2 cellular contexts compared by ENCODE assay signal in genomic region chr1:222465211-222466041, GRCh38.
TF ChIP-seq lines count a peak whose summit lies in the region.

No MANE protein-coding gene starts in this region.

TF ChIP-seq in HCT116, 20 proteins besides CTCF, POLR2A, EP300 and RAD21:
- TF ChIP-seq, protein P1, sequence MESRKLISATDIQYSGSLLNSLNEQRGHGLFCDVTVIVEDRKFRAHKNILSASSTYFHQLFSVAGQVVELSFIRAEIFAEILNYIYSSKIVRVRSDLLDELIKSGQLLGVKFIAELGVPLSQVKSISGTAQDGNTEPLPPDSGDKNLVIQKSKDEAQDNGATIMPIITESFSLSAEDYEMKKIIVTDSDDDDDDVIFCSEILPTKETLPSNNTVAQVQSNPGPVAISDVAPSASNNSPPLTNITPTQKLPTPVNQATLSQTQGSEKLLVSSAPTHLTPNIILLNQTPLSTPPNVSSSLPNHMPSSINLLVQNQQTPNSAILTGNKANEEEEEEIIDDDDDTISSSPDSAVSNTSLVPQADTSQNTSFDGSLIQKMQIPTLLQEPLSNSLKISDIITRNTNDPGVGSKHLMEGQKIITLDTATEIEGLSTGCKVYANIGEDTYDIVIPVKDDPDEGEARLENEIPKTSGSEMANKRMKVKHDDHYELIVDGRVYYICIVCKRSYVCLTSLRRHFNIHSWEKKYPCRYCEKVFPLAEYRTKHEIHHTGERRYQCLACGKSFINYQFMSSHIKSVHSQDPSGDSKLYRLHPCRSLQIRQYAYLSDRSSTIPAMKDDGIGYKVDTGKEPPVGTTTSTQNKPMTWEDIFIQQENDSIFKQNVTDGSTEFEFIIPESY (IDR thresholded peaks at IDR 0.05; ENCODE audit: extremely low read depth, insufficient replicate concordance, low read length) = peak; percentile 57
- TF ChIP-seq CEBPB (IDR thresholded peaks at IDR 0.05; ENCODE audit: low read depth) = no peak
- TF ChIP-seq ELF1 (IDR thresholded peaks at IDR 0.05; ENCODE audit: borderline replicate concordance, low read depth) = no peak
- TF ChIP-seq CBX3 (IDR thresholded peaks at IDR 0.05; ENCODE audit: low read depth) = peak; percentile 81
- TF ChIP-seq SRF (IDR thresholded peaks at IDR 0.05; ENCODE audit: low read depth) = no peak; the same call in 1 of the 2 replicates
- TF ChIP-seq POLR2AphosphoS5 (IDR thresholded peaks at IDR 0.05; ENCODE audit: low read depth, low read length) = peak; percentile 76
- peak; percentile 29 for TF ChIP-seq TCF7L2 (IDR thresholded peaks at IDR 0.05; ENCODE audit: borderline replicate concordance, extremely low read depth, insufficient read depth, insufficient read length)
- TF ChIP-seq, protein P2, sequence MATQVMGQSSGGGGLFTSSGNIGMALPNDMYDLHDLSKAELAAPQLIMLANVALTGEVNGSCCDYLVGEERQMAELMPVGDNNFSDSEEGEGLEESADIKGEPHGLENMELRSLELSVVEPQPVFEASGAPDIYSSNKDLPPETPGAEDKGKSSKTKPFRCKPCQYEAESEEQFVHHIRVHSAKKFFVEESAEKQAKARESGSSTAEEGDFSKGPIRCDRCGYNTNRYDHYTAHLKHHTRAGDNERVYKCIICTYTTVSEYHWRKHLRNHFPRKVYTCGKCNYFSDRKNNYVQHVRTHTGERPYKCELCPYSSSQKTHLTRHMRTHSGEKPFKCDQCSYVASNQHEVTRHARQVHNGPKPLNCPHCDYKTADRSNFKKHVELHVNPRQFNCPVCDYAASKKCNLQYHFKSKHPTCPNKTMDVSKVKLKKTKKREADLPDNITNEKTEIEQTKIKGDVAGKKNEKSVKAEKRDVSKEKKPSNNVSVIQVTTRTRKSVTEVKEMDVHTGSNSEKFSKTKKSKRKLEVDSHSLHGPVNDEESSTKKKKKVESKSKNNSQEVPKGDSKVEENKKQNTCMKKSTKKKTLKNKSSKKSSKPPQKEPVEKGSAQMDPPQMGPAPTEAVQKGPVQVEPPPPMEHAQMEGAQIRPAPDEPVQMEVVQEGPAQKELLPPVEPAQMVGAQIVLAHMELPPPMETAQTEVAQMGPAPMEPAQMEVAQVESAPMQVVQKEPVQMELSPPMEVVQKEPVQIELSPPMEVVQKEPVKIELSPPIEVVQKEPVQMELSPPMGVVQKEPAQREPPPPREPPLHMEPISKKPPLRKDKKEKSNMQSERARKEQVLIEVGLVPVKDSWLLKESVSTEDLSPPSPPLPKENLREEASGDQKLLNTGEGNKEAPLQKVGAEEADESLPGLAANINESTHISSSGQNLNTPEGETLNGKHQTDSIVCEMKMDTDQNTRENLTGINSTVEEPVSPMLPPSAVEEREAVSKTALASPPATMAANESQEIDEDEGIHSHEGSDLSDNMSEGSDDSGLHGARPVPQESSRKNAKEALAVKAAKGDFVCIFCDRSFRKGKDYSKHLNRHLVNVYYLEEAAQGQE (IDR thresholded peaks at IDR 0.05; ENCODE audit: low read depth) = no peak
- TF ChIP-seq ATF3 (IDR thresholded peaks at IDR 0.05) = no peak
- peak; percentile 59 for TF ChIP-seq ZFX (IDR thresholded peaks at IDR 0.05)
- TF ChIP-seq SIN3A (IDR thresholded peaks at IDR 0.05; ENCODE audit: low read depth) = peak; percentile 74
- no peak; the same call in 1 of the 2 replicates for TF ChIP-seq SP1 (IDR thresholded peaks at IDR 0.05; ENCODE audit: low read depth)
- TF ChIP-seq YY1 (IDR thresholded peaks at IDR 0.05; ENCODE audit: extremely low read depth, insufficient replicate concordance, low read depth, low read length) = peak; percentile 45
- TF ChIP-seq, protein P3, sequence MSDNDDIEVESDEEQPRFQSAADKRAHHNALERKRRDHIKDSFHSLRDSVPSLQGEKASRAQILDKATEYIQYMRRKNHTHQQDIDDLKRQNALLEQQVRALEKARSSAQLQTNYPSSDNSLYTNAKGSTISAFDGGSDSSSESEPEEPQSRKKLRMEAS (IDR thresholded peaks at IDR 0.05) = peak; percentile 99

TF ChIP-seq in SK-N-SH, 30 proteins besides CTCF, POLR2A, EP300 and RAD21 (continued from another document):
- TF ChIP-seq RFX5 (IDR thresholded peaks at IDR 0.05; ENCODE audit: low read length) = no peak
- peak; percentile 45 for TF ChIP-seq NRF1 (IDR thresholded peaks at IDR 0.05; ENCODE audit: low read depth, low read length)
- TF ChIP-seq ELF1 (IDR thresholded peaks at IDR 0.05) = no peak
- TF ChIP-seq MXI1 (IDR thresholded peaks at IDR 0.05; ENCODE audit: low read depth, low read length) = peak; percentile 100
- TF ChIP-seq, protein P4, sequence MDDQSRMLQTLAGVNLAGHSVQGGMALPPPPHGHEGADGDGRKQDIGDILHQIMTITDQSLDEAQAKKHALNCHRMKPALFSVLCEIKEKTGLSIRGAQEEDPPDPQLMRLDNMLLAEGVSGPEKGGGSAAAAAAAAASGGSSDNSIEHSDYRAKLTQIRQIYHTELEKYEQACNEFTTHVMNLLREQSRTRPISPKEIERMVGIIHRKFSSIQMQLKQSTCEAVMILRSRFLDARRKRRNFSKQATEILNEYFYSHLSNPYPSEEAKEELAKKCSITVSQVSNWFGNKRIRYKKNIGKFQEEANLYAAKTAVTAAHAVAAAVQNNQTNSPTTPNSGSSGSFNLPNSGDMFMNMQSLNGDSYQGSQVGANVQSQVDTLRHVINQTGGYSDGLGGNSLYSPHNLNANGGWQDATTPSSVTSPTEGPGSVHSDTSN (IDR thresholded peaks at IDR 0.05) = no peak
- no peak for TF ChIP-seq IRF3 (IDR thresholded peaks at IDR 0.05; ENCODE audit: low read depth, low read length)
- peak; percentile 70; the same call in 1 of the 2 replicates for TF ChIP-seq TAF1 (IDR thresholded peaks at IDR 0.05; ENCODE audit: borderline replicate concordance, low read depth, low read length)
- TF ChIP-seq, protein P2 (IDR thresholded peaks at IDR 0.05; ENCODE audit: low read depth, low read length) = peak; percentile 42; the same call in 1 of the 2 replicates
- TF ChIP-seq NFIC (IDR thresholded peaks at IDR 0.05; ENCODE audit: borderline replicate concordance) = peak; percentile 29
- TF ChIP-seq MEF2A (IDR thresholded peaks at IDR 0.05; ENCODE audit: borderline replicate concordance, low read depth) = no peak
- peak; percentile 27; the same call in 1 of the 2 replicates for TF ChIP-seq GABPA (IDR thresholded peaks at IDR 0.05; ENCODE audit: low read depth)
- TF ChIP-seq, protein P1 (IDR thresholded peaks at IDR 0.05; ENCODE audit: borderline replicate concordance, low read depth) = no peak
- TF ChIP-seq CHD2 (IDR thresholded peaks at IDR 0.05; ENCODE audit: low read length, partially characterized antibody) = no peak
- peak; percentile 74 for TF ChIP-seq POLR2AphosphoS5 (IDR thresholded peaks at IDR 0.05; ENCODE audit: low read depth, low read length)
- TF ChIP-seq EZH2phosphoT487 (IDR thresholded peaks at IDR 0.05; ENCODE audit: borderline replicate concordance, low read depth) = no peak
- no peak for TF ChIP-seq RXRA (IDR thresholded peaks at IDR 0.05; ENCODE audit: borderline replicate concordance, low read depth)
- TF ChIP-seq, protein P5, sequence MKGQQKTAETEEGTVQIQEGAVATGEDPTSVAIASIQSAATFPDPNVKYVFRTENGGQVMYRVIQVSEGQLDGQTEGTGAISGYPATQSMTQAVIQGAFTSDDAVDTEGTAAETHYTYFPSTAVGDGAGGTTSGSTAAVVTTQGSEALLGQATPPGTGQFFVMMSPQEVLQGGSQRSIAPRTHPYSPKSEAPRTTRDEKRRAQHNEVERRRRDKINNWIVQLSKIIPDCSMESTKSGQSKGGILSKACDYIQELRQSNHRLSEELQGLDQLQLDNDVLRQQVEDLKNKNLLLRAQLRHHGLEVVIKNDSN (IDR thresholded peaks at IDR 0.05; ENCODE audit: borderline replicate concordance, low read depth) = peak; percentile 75; the same call in 1 of the 2 replicates
- peak; percentile 77; the same call in 1 of the 2 replicates for TF ChIP-seq SIN3A (IDR thresholded peaks at IDR 0.05; ENCODE audit: borderline replicate concordance, low read depth, low read length)
- peak; percentile 88 for TF ChIP-seq TCF12 (IDR thresholded peaks at IDR 0.05)
- peak; percentile 52; the same call in 1 of the 2 replicates for TF ChIP-seq YY1 (IDR thresholded peaks at IDR 0.05; ENCODE audit: low read depth)
- no peak for TF ChIP-seq GATA2 (CRISPR knock-in tag; IDR thresholded peaks at IDR 0.05)
- TF ChIP-seq USF2 (IDR thresholded peaks at IDR 0.05; ENCODE audit: borderline replicate concordance, low read depth, low read length) = peak; percentile 17; the same call in 1 of the 2 replicates
- TF ChIP-seq, protein P3 (IDR thresholded peaks at IDR 0.05; ENCODE audit: low read depth) = peak; percentile 99
- peak; percentile 92 for TF ChIP-seq SMC3 (IDR thresholded peaks at IDR 0.05; ENCODE audit: low read depth, low read length)
- TF ChIP-seq FOXJ3 (CRISPR knock-in tag; IDR thresholded peaks at IDR 0.05) = no peak
